Comparison of ENCODE assay signal across 8 cellular contexts in genomic region chr11:128343134-128343514, GRCh38.
DNase-seq lines count a peak whose midpoint lies in the region; ATAC-seq lines count a peak whose summit lies in the region.

No MANE protein-coding gene starts in this region.

- H3K36me3 Mint-ChIP-seq in activated T-cell treated with anti-CD3 and anti-CD28 coated beads, Interleukin-2, amount 50 U/mL, for 24 hours (ENCODE audit: low read depth): no peaks in the 10 kb centered on the region
- H3K36me3 Mint-ChIP-seq in central memory CD8-positive, alpha-beta T cell (ENCODE audit: insufficient read depth): peaks cover 2% of the 10 kb centered on the region
- no peaks in the 10 kb centered on the region for H3K36me3 Mint-ChIP-seq in stimulated activated memory B cell treated with anti-CD40 and anti-IgM and Interleukin-4, amounts not matched to agents 10 μg/mL and 1 μg/mL and 100 μg/mL, for 72 hours

- peaks cover 93% of the 10 kb centered on the region for H3K4me1 Mint-ChIP-seq in activated T-cell treated with anti-CD3 and anti-CD28 coated beads, Interleukin-2, amount 50 U/mL, for 24 hours (ENCODE audit: low read depth)
- H3K4me1 Mint-ChIP-seq in central memory CD8-positive, alpha-beta T cell: peaks cover 39% of the 10 kb centered on the region
- peaks cover 26% of the 10 kb centered on the region for H3K4me1 Mint-ChIP-seq in stimulated activated memory B cell treated with anti-CD40 and anti-IgM and Interleukin-4, amounts not matched to agents 10 μg/mL and 1 μg/mL and 100 μg/mL, for 72 hours

- peak; percentile 37 for ATAC-seq in HG03159 (IDR thresholded peaks at IDR 0.05; ENCODE audit: unreplicated experiment)
- no peak for ATAC-seq in central memory CD8-positive, alpha-beta T cell (replicated peaks; ENCODE audit: extremely low read depth, poor library complexity, severe bottlenecking)
- peak; percentile 19 for ATAC-seq in stimulated activated memory B cell treated with anti-CD40 and anti-IgM and Interleukin-4, amounts not matched to agents 10 μg/mL and 1 μg/mL and 100 μg/mL, for 72 hours

- peaks cover 10% of the 10 kb centered on the region for H3K9me3 Mint-ChIP-seq in activated T-cell treated with anti-CD3 and anti-CD28 coated beads, Interleukin-2, amount 50 U/mL, for 24 hours
- no peaks in the 10 kb centered on the region for H3K9me3 Mint-ChIP-seq in central memory CD8-positive, alpha-beta T cell
- H3K9me3 Mint-ChIP-seq in stimulated activated memory B cell treated with anti-CD40 and anti-IgM and Interleukin-4, amounts not matched to agents 10 μg/mL and 1 μg/mL and 100 μg/mL, for 72 hours: no peaks in the 10 kb centered on the region

- H3K27ac Mint-ChIP-seq in activated T-cell treated with anti-CD3 and anti-CD28 coated beads, Interleukin-2, amount 50 U/mL, for 24 hours: peak overlapping the region; percentile 90
- H3K27ac Mint-ChIP-seq in central memory CD8-positive, alpha-beta T cell (ENCODE audit: low read depth): peak overlapping the region; percentile 83
- H3K27ac Mint-ChIP-seq in stimulated activated memory B cell treated with anti-CD40 and anti-IgM and Interleukin-4, amounts not matched to agents 10 μg/mL and 1 μg/mL and 100 μg/mL, for 72 hours: peak overlapping the region; percentile 22

- H3K27me3 Mint-ChIP-seq in activated T-cell treated with anti-CD3 and anti-CD28 coated beads, Interleukin-2, amount 50 U/mL, for 24 hours: no peaks in the 10 kb centered on the region
- H3K27me3 Mint-ChIP-seq in central memory CD8-positive, alpha-beta T cell: no peaks in the 10 kb centered on the region
- no peaks in the 10 kb centered on the region for H3K27me3 Mint-ChIP-seq in stimulated activated memory B cell treated with anti-CD40 and anti-IgM and Interleukin-4, amounts not matched to agents 10 μg/mL and 1 μg/mL and 100 μg/mL, for 72 hours

- DNase-seq in activated T-cell treated with anti-CD3 and anti-CD28 coated beads, Interleukin-2, amount 50 U/mL, for 24 hours: no peak
- DNase-seq in activated T-cell treated with anti-CD3 and anti-CD28 coated beads, Interleukin-2, amount 50 U/mL, for 1 hour: no peak
- DNase-seq in central memory CD8-positive, alpha-beta T cell (ENCODE audit: low spot score in 2 of 2): no peak
- DNase-seq in germinal center (ENCODE audit: low spot score) (no peak), NCI-H2196 (lab: John Stamatoyannopoulos, UW; ENCODE audit: unreplicated experiment) (no peak), NCI-H345 treated with DMSO at 0.1 percent for 48 hours (lab: John Stamatoyannopoulos, UW; ENCODE audit: unreplicated experiment) (no peak)

- H3K4me3 Mint-ChIP-seq in activated T-cell treated with anti-CD3 and anti-CD28 coated beads, Interleukin-2, amount 50 U/mL, for 24 hours: peak overlapping the region; percentile 61
- no peak overlapping the region for H3K4me3 Mint-ChIP-seq in central memory CD8-positive, alpha-beta T cell
- no peak overlapping the region for H3K4me3 Mint-ChIP-seq in stimulated activated memory B cell treated with anti-CD40 and anti-IgM and Interleukin-4, amounts not matched to agents 10 μg/mL and 1 μg/mL and 100 μg/mL, for 72 hours

Comparison
In these comparisons a context has a peak if more than half of its experiments do, and no peak if none do; other contexts are left out.
1. H3K27ac Mint-ChIP-seq: peak in every context shown above with its lines; median percentile 90 in activated T-cell treated with anti-CD3 and anti-CD28 coated beads, Interleukin-2, amount 50 U/mL, for 24 hours; 83 in central memory CD8-positive, alpha-beta T cell; 22 in stimulated activated memory B cell treated with anti-CD40 and anti-IgM and Interleukin-4, amounts not matched to agents 10 μg/mL and 1 μg/mL and 100 μg/mL, for 72 hours.